In genomic region chr9:127836587-127836955, GRCh38 we compare ENCODE assay signal across 10 cellular contexts. TPM values are rescaled to one million over a fixed set of nuclear protein-coding genes. Genes with fewer than 3 reads are reported as not detected.
A peak's percentile ranks its signal among the peaks of the same experiment; 100 is the strongest.
DNase-seq lines count a peak whose midpoint lies in the region; ATAC-seq and TF ChIP-seq lines count a peak whose summit lies in the region.
"Not testable (repeated sequence)": the region's sequence is repeated elsewhere in the genome, so short reads cannot be mapped to it uniquely, and the experiment has no call there.
"Had no signal": no experiment of that assay in that cellular context is flagged by ENCODE, and none has a peak within 500 bp of the region (broad histone marks: within the 10 kb centered on the region; RNA-seq: fewer than 3 reads in every experiment).

No MANE protein-coding gene starts in this region.

- H3F3A ChIP-seq in GM23248 (ENCODE audit: insufficient read depth), result peaks cover 67% of the 10 kb centered on the region

- not testable (repeated sequence) for ATAC-seq in stimulated activated naive B cell treated with anti-CD40 and anti-IgM and Interleukin-4, amounts not matched to agents 10 μg/mL and 1 μg/mL and 100 μg/mL, for 72 hours (replicated peaks); upper lobe of left lung (ENCODE audit: low FRiP score in 2 of 2)

- not testable (repeated sequence) for H3K36me3 ChIP-seq in GM23248 (ENCODE audit: low read depth); duodenal mucosa (ENCODE audit: control insufficient read depth in 1 of 2, insufficient read depth in 2 of 2, low read length in 2 of 2); mucosa of rectum (ENCODE audit: control insufficient read depth in 2 of 2, insufficient read depth in 2 of 2, low read length in 2 of 2); prostate gland
- H3K36me3 ChIP-seq in right atrium auricular region (peaks cover 16% of the 10 kb centered on the region), upper lobe of left lung (peaks cover 0 to 26% (median 4%) of the 10 kb centered on the region in 4 donors)

- H3K27me3 Mint-ChIP-seq in stimulated activated naive B cell treated with anti-CD40 and anti-IgM and Interleukin-4, amounts not matched to agents 10 μg/mL and 1 μg/mL and 100 μg/mL, for 72 hours, result not testable (repeated sequence)

- in situ Hi-C loops in GM23248 (cut with MboI), result not testable (repeated sequence)

- TF ChIP-seq POLR2A in prostate gland (IDR thresholded peaks at IDR 0.05); upper lobe of left lung (IDR thresholded peaks at IDR 0.05): not testable (repeated sequence)

- peaks cover 63% of the 10 kb centered on the region for H3K4me1 ChIP-seq in GM23248 (ENCODE audit: insufficient read depth)
- H3K4me1 ChIP-seq in duodenal mucosa (ENCODE audit: control insufficient read depth in 1 of 2, insufficient read depth in 2 of 2, low read length in 2 of 2), result peaks cover 30 to 34% of the 10 kb centered on the region in 2 donors
- H3K4me1 ChIP-seq in right atrium auricular region, result peaks cover 0 to 96% of the 10 kb centered on the region in 2 donors
- peaks cover 19 to 29% of the 10 kb centered on the region in 2 donors for H3K4me1 ChIP-seq in mucosa of rectum (ENCODE audit: control insufficient read depth in 2 of 2, insufficient read depth in 2 of 2, low read length in 2 of 2)
- not testable (repeated sequence) for H3K4me1 ChIP-seq in prostate gland (replicated peaks)
- H3K4me1 ChIP-seq in upper lobe of left lung, result peaks cover 82 to 88% (median 83%) of the 10 kb centered on the region in 4 donors

- peak overlapping the region; percentile 63; the same call in 1 of the 2 replicates for H2AFZ ChIP-seq in GM23248

- peak; percentile 44 for DNase-seq in GM23248
- DNase-seq in right atrium auricular region (ENCODE audit: low spot score); prostate gland (ENCODE audit: low spot score); stimulated activated naive B cell treated with anti-CD40 and anti-IgM and Interleukin-4, amounts not matched to agents 10 μg/mL and 1 μg/mL and 100 μg/mL, for 72 hours; upper lobe of left lung: not testable (repeated sequence)

- peak overlapping the region; percentile 100 for H3K27ac ChIP-seq in GM23248
- H3K27ac ChIP-seq in angular gyrus (ENCODE audit: low read depth, low read length), result peak overlapping the region; percentile 48
- peak overlapping the region; percentile 75 for H3K27ac ChIP-seq in duodenal mucosa (ENCODE audit: low read depth, low read length)
- H3K27ac ChIP-seq in right atrium auricular region, result peak overlapping the region; percentile 90 to 91
- H3K27ac ChIP-seq in mucosa of rectum (ENCODE audit: low read depth in 2 of 2, low read length in 2 of 2), result peak overlapping the region; percentile 78 to 81
- peak overlapping the region; percentile 34 to 63 for H3K27ac ChIP-seq in prostate gland
- H3K27ac ChIP-seq in upper lobe of left lung, result peak overlapping the region; percentile 87 to 96 (median 90)

- H3K27ac Mint-ChIP-seq in stimulated activated naive B cell treated with anti-CD40 and anti-IgM and Interleukin-4, amounts not matched to agents 10 μg/mL and 1 μg/mL and 100 μg/mL, for 72 hours, result peak overlapping the region; percentile 83

- peaks cover 30 to 59% of the 10 kb centered on the region in 2 donors for H3K4me1 Mint-ChIP-seq in stimulated activated naive B cell treated with anti-CD40 and anti-IgM and Interleukin-4, amounts not matched to agents 10 μg/mL and 1 μg/mL and 100 μg/mL, for 72 hours

- H3K9me3 Mint-ChIP-seq in stimulated activated naive B cell treated with anti-CD40 and anti-IgM and Interleukin-4, amounts not matched to agents 10 μg/mL and 1 μg/mL and 100 μg/mL, for 72 hours, result not testable (repeated sequence)

- not testable (repeated sequence) for H4K20me1 ChIP-seq in GM23248 (ENCODE audit: insufficient read depth)

- H3K4me2 ChIP-seq in GM23248 (ENCODE audit: unreplicated experiment), result peak overlapping the region; percentile 77

- H3K36me3 Mint-ChIP-seq in stimulated activated naive B cell treated with anti-CD40 and anti-IgM and Interleukin-4, amounts not matched to agents 10 μg/mL and 1 μg/mL and 100 μg/mL, for 72 hours, result peaks cover 19 to 35% of the 10 kb centered on the region in 2 donors

- 25 to 37% methylated on average over 3 of the region's 3 CpGs for WGBS in GM23248 (ENCODE audit: low coverage in 1 of 2, low lambda C conversion rate in 2 of 2, missing lambda C conversion rate in 2 of 2), 2 experiments
- 77% methylated on average over 3 of the region's 3 CpGs for WGBS in prostate gland
- WGBS in upper lobe of left lung, 2 donors, result 63 to 64% methylated on average over 3 of the region's 3 CpGs

- not testable (repeated sequence) for H3K27me3 ChIP-seq in GM23248 (replicated peaks; ENCODE audit: insufficient read depth); duodenal mucosa (ENCODE audit: control insufficient read depth in 1 of 2, insufficient read depth in 2 of 2, low read length in 2 of 2); right atrium auricular region; mucosa of rectum (ENCODE audit: control insufficient read depth in 2 of 2, insufficient read depth in 2 of 2, low read length in 2 of 2); prostate gland (replicated peaks; ENCODE audit: insufficient read depth); upper lobe of left lung

- not testable (repeated sequence) for TF ChIP-seq EP300 in upper lobe of left lung (IDR thresholded peaks at IDR 0.05)

- H3K79me2 ChIP-seq in GM23248 (ENCODE audit: insufficient read depth), result peaks cover 84% of the 10 kb centered on the region

- peak overlapping the region; percentile 94 for H3K9ac ChIP-seq in GM23248
- H3K9ac ChIP-seq in duodenal mucosa (ENCODE audit: low read depth in 1 of 2, low read length in 2 of 2), result peak overlapping the region in 1 of 2 donors; percentile 33
- H3K9ac ChIP-seq in mucosa of rectum (ENCODE audit: low read depth in 1 of 2, low read length in 2 of 2), result peak overlapping the region in 1 of 2 donors; percentile 34

- H3K9me3 ChIP-seq in GM23248 (ENCODE audit: low read depth); duodenal mucosa (ENCODE audit: control insufficient read depth in 1 of 2, low read length in 2 of 2); right atrium auricular region; mucosa of rectum (ENCODE audit: control insufficient read depth in 2 of 2, low read length in 2 of 2); prostate gland; upper lobe of left lung: not testable (repeated sequence)

- TF ChIP-seq CTCF in right atrium auricular region (IDR thresholded peaks at IDR 0.05); prostate gland (IDR thresholded peaks at IDR 0.05); upper lobe of left lung (IDR thresholded peaks at IDR 0.05): not testable (repeated sequence)

- H3K4me3 ChIP-seq in GM23248 (0 out of 2 replicates have a peak overlapping the region, but pooled peaks have one; percentile 32), right atrium auricular region (peak overlapping the region in 1 of 2 donors; percentile 26), upper lobe of left lung (peak overlapping the region in 1 of 4 donors; percentile 15)
- not testable (repeated sequence) for H3K4me3 ChIP-seq in duodenal mucosa (ENCODE audit: low read depth in 1 of 2, low read length in 2 of 2); mucosa of rectum (ENCODE audit: low read length in 2 of 2); prostate gland

- intact Hi-C loops in prostate gland (cut with DNase I), result not testable (repeated sequence)

- H3K9me2 ChIP-seq in GM23248 (ENCODE audit: insufficient read depth), result not testable (repeated sequence)

- H3K4me3 Mint-ChIP-seq in stimulated activated naive B cell treated with anti-CD40 and anti-IgM and Interleukin-4, amounts not matched to agents 10 μg/mL and 1 μg/mL and 100 μg/mL, for 72 hours, result not testable (repeated sequence)

RNA-seq across cellular contexts. Expression of gene ENG, which starts 17.9 kb away (rescaled TPM):
- total RNA-seq in GM23248 (2014; rRNA removed; shearing (Covaris generic)), result 54.5 and 57.4 TPM in 2 replicates
- polyA plus RNA-seq in GM23248 (2016; fragmentation: Nextera tagmentation; extraction: Ambion mirVana), result 226 and 232 TPM in 2 replicates
- 100 to 1,000 TPM; 142 to 511 TPM for total RNA-seq in right atrium auricular region
- total RNA-seq in prostate gland, result 100 to 1,000 TPM in 1 of 2 donors, 10 to 100 TPM in 1; 24.3 to 336 TPM
- 100 to 1,000 TPM in 4 of 6 donors, 10 to 100 TPM in 2; 45.7 to 378 (median 178) TPM for total RNA-seq in upper lobe of left lung
- total RNA-seq: Calu3 had no signal

RNA-seq across cellular contexts. Expression of gene FPGS, which starts 33.9 kb away (rescaled TPM):
- 67.7 and 80.4 TPM in 2 replicates for total RNA-seq in GM23248 (2014; rRNA removed; shearing (Covaris generic))
- 60.2 and 71.4 TPM in 2 replicates for polyA plus RNA-seq in GM23248 (2016; fragmentation: Nextera tagmentation; extraction: Ambion mirVana)
- total RNA-seq in right atrium auricular region (10 to 100 TPM; 43.9 to 47.0 TPM), prostate gland (100 to 1,000 TPM; 117 TPM), upper lobe of left lung (100 to 1,000 TPM in 2 of 6 donors, 10 to 100 TPM in 4; 85.1 to 337 (median 95.5) TPM)

RNA-seq across cellular contexts. Expression of gene AK1, which starts 40.9 kb away (rescaled TPM):
- total RNA-seq in GM23248 (2014; rRNA removed; shearing (Covaris generic)), result 51.8 and 52.9 TPM in 2 replicates
- 157 and 159 TPM in 2 replicates for polyA plus RNA-seq in GM23248 (2016; fragmentation: Nextera tagmentation; extraction: Ambion mirVana)
- 100 to 1,000 TPM; 263 to 398 TPM for total RNA-seq in right atrium auricular region
- total RNA-seq in prostate gland, result 100 to 1,000 TPM in 1 of 2 donors, 10 to 100 TPM in 1; 22.2 to 123 TPM
- 100 to 1,000 TPM; 106 to 239 (median 161) TPM for total RNA-seq in upper lobe of left lung

RNA-seq across cellular contexts. Expression of gene CDK9, which starts 50.7 kb away (rescaled TPM):
- 43.7 and 59.8 TPM in 2 replicates for total RNA-seq in GM23248 (2014; rRNA removed; shearing (Covaris generic))
- polyA plus RNA-seq in GM23248 (2016; fragmentation: Nextera tagmentation; extraction: Ambion mirVana), result 58.9 and 59.7 TPM in 2 replicates
- total RNA-seq in right atrium auricular region (10 to 100 TPM; 37.2 to 53.3 TPM), prostate gland (100 to 1,000 TPM in 1 of 2 donors, 10 to 100 TPM in 1; 60.3 to 130 TPM), upper lobe of left lung (100 to 1,000 TPM in 3 of 6 donors, 10 to 100 TPM in 3; 69.8 to 168 (median 106) TPM)

RNA-seq across cellular contexts. Expression of gene SH2D3C, which starts 58.1 kb away (rescaled TPM):
- not detected in 2 replicates for total RNA-seq in GM23248 (2014; rRNA removed; shearing (Covaris generic))
- not detected in 2 replicates for polyA plus RNA-seq in GM23248 (2016; fragmentation: Nextera tagmentation; extraction: Ambion mirVana)
- 10 to 100 TPM; 11.5 to 16.5 TPM for total RNA-seq in right atrium auricular region
- 10 to 100 TPM in 1 of 2 donors, 1 to 10 TPM in 1; 5.5 to 11.4 TPM for total RNA-seq in prostate gland
- total RNA-seq in upper lobe of left lung, result 10 to 100 TPM; 17.5 to 90.4 (median 37.5) TPM
- total RNA-seq: Calu3, epithelial cell of proximal tubule had no signal

Comparison
In these comparisons a context has a peak if more than half of its experiments do, and no peak if none do; other contexts are left out.
1. H3K27ac ChIP-seq: peak in every context shown above with its lines; median percentile 100 in GM23248; 90 in right atrium auricular region; 90 in upper lobe of left lung; 80 in mucosa of rectum; 75 in duodenal mucosa; 48 in prostate gland; 48 in angular gyrus.